ENCODE assay signal across 24 cellular contexts in genomic region chr13:24185591-24186232, GRCh38. TPM values are rescaled to one million over a fixed set of nuclear protein-coding genes. Genes with fewer than 3 reads are reported as not detected.
DNase-seq lines count a peak whose midpoint lies in the region; ATAC-seq, FAIRE-seq and TF ChIP-seq lines count a peak whose summit lies in the region.
"Had no signal": no experiment of that assay in that cellular context is flagged by ENCODE, and none has a peak within 500 bp of the region (broad histone marks: within the 10 kb centered on the region; RNA-seq: fewer than 3 reads in every experiment).

No MANE protein-coding gene starts in this region.

- no peaks in the 10 kb centered on the region for H3K27me3 ChIP-seq in right cardiac atrium (ENCODE audit: control insufficient read depth, insufficient read depth)
- no peaks in the 10 kb centered on the region for H3K27me3 ChIP-seq in HepG2 (ENCODE audit: control insufficient read depth in 1 of 2, insufficient read depth in 2 of 2, low read length in 2 of 2)
- H3K27me3 ChIP-seq in sigmoid colon, result no peaks in the 10 kb centered on the region
- H3K27me3 ChIP-seq in Karpas-422 (ENCODE audit: low read length), result no peaks in the 10 kb centered on the region
- H3K27me3 ChIP-seq: BLaER1 treated with 17β-estradiol and CSF1 and Interleukin-3, amounts not matched to agents 10 nM and 100 nM; cardiac muscle cell; dorsolateral prefrontal cortex; upper lobe of right lung had no signal

- CTCF ChIA-PET in HepG2 (lab: Yijun Ruan, JAX; ENCODE audit: low intra/inter-chr PET ratio, low total read pairs), result no interaction called here

- intact Hi-C loops in right cardiac atrium (cut with DNase I) (no loop called here), left cardiac atrium (cut with DNase I) (no loop called here), HepG2 (cut with micrococcal nuclease; ENCODE audit: unreplicated experiment) (loop anchor here (2.0 kb wide), 1 partner anchor 35 kb away; no protein-coding TSS in a partner anchor), sigmoid colon (cut with DNase I) (no loop called here)

- H3K9me2 ChIP-seq in Karpas-422 (replicated peaks; ENCODE audit: insufficient read depth, low read length), result no peaks in the 10 kb centered on the region

- no peak overlapping the region for H3K27ac ChIP-seq in right cardiac atrium (ENCODE audit: low read length)
- H3K27ac ChIP-seq in HepG2 (ENCODE audit: extremely low read length, insufficient read depth, low read length), result peak overlapping the region; percentile 98
- no peak overlapping the region for H3K27ac ChIP-seq in sigmoid colon
- H3K27ac ChIP-seq in Karpas-422 (ENCODE audit: low read length), result no peak overlapping the region
- H3K27ac ChIP-seq: BLaER1 treated with 17β-estradiol and CSF1 and Interleukin-3, amounts not matched to agents 10 nM and 100 nM; cardiac muscle cell; upper lobe of right lung had no signal

- H4K20me1 ChIP-seq in HepG2 (ENCODE audit: insufficient read depth, low read length), result no peaks in the 10 kb centered on the region
- H4K20me1 ChIP-seq in Karpas-422 (ENCODE audit: insufficient read depth, low read depth, low read length), result no peaks in the 10 kb centered on the region
- H4K20me1 ChIP-seq: BLaER1 treated with 17β-estradiol and CSF1 and Interleukin-3, amounts not matched to agents 10 nM and 100 nM had no signal

- peak overlapping the region; percentile 87 for H3K4me2 ChIP-seq in HepG2 (ENCODE audit: low read depth, low read length)
- no peak overlapping the region for H3K4me2 ChIP-seq in Karpas-422 (ENCODE audit: low read depth, low read length, poor library complexity, severe bottlenecking)
- H3K4me2 ChIP-seq: BLaER1 treated with 17β-estradiol and CSF1 and Interleukin-3, amounts not matched to agents 10 nM and 100 nM had no signal

- FAIRE-seq in HepG2 (lab: Jason Lieb, UNC), result no peak
- FAIRE-seq: A549, GM19239 had no signal

- DNase-seq in right cardiac atrium, result peak in 1 of 3 donors; percentile 47
- no peak for DNase-seq in left cardiac atrium
- DNase-seq in cardiac fibroblast (ENCODE audit: low read depth in 2 of 2), result peak; percentile 22 to 80
- DNase-seq in HepG2 (ENCODE audit: low spot score), result no peak
- DNase-seq in sigmoid colon, result no peak
- no peak for DNase-seq in Karpas-422
- DNase-seq: activated CD8-positive, alpha-beta memory T cell treated with anti-CD3 and anti-CD28 coated beads for 24 hours; activated naive CD8-positive, alpha-beta T cell treated with anti-CD3 and anti-CD28 coated beads for 36 hours; activated T-cell treated with anti-CD3 and anti-CD28 coated beads, Interleukin-2, amount 50 U/mL, for 4 hours; dorsolateral prefrontal cortex; GOT3; left ventricle myocardium superior; NCI-H1694; NCI-H2171 treated with DMSO at 0.1 percent for 48 hours; NCI-H526 treated with DMSO at 0.1 percent for 48 hours; stimulated activated CD8-positive, alpha-beta memory T cell treated with anti-CD3 and anti-CD28 coated beads, Interleukin-4, amount 100 ng/mL, for 48 hours; T1000; upper lobe of right lung had no signal

- POLR2A ChIA-PET in HepG2 (lab: Yijun Ruan, JAX), result interaction anchor here (3.2 to 5.0 kb wide), 2 partner anchors 25 to 32 kb away, joined by 17 to 45 read pairs; partner anchors contain the start of gene SPATA13

- no TSS peak for BruUV-seq in HepG2 (replicated peaks; lab: Mats Ljungman, UMichigan)

- H2AFZ ChIP-seq in HepG2 (ENCODE audit: low read length), result no peak overlapping the region
- H2AFZ ChIP-seq in Karpas-422 (ENCODE audit: low read length), result no peak overlapping the region

- H3K36me3 ChIP-seq in HepG2 (replicated peaks in 1 of 2; ENCODE audit: control insufficient read depth in 1 of 2, insufficient read depth in 2 of 2, low read length in 2 of 2) (no peaks in the 10 kb centered on the region), sigmoid colon (no peaks in the 10 kb centered on the region), Karpas-422 (ENCODE audit: insufficient read depth, low read length) (no peaks in the 10 kb centered on the region)
- H3K36me3 ChIP-seq: cardiac muscle cell, upper lobe of right lung had no signal

- H3K9me3 ChIP-seq in right cardiac atrium (ENCODE audit: control insufficient read depth, low read length), result no peaks in the 10 kb centered on the region
- H3K9me3 ChIP-seq in HepG2 (ENCODE audit: low read length), result no peaks in the 10 kb centered on the region
- no peaks in the 10 kb centered on the region for H3K9me3 ChIP-seq in sigmoid colon
- no peaks in the 10 kb centered on the region for H3K9me3 ChIP-seq in Karpas-422 (ENCODE audit: low read length)
- H3K9me3 ChIP-seq: A549, upper lobe of right lung had no signal

- no peak for TF ChIP-seq POLR2A in HepG2 (IDR thresholded peaks at IDR 0.05; ENCODE audit: insufficient read depth in 1 of 2, low read depth in 2 of 2, low read length in 2 of 2)
- TF ChIP-seq POLR2A in sigmoid colon (IDR thresholded peaks at IDR 0.05), result no peak

- no peak for TF ChIP-seq CTCF in cardiac fibroblast (IDR thresholded peaks at IDR 0.05; ENCODE audit: low read depth, low read length)
- TF ChIP-seq CTCF in HepG2 (CRISPR knock-in tag; IDR thresholded peaks at IDR 0.05), result no peak
- TF ChIP-seq CTCF in sigmoid colon (IDR thresholded peaks at IDR 0.05), result no peak

- H3K4me3 ChIP-seq in right cardiac atrium (ENCODE audit: low read length) (no peak overlapping the region), cardiac fibroblast (replicated peaks in 1 of 2; ENCODE audit: low read depth in 2 of 2, low read length in 2 of 2) (no peak overlapping the region), HepG2 (replicated peaks in 1 of 3; ENCODE audit: insufficient read depth in 1 of 3, low read depth in 2 of 3, low read length in 3 of 3) (peak overlapping the region in 2 of 3 experiments; percentile 48 to 71; a peak in 2 of 6 replicates), sigmoid colon (no peak overlapping the region), Karpas-422 (ENCODE audit: low read length) (no peak overlapping the region)
- H3K4me3 ChIP-seq: A549; BLaER1 treated with 17β-estradiol and CSF1 and Interleukin-3, amounts not matched to agents 10 nM and 100 nM; cardiac muscle cell; dorsolateral prefrontal cortex; upper lobe of right lung had no signal

- 84% methylated on average over 7 of the region's 7 CpGs for WGBS in right cardiac atrium
- WGBS in HepG2 (ENCODE audit: low lambda C conversion rate), result 97% methylated on average over 7 of the region's 7 CpGs
- 90 to 95% methylated on average over 7 of the region's 7 CpGs for WGBS in sigmoid colon, 2 donors

- H3K4me1 ChIP-seq in right cardiac atrium (ENCODE audit: control insufficient read depth, insufficient read depth, low read length), result peaks cover 2% of the 10 kb centered on the region
- peaks cover 64% of the 10 kb centered on the region for H3K4me1 ChIP-seq in HepG2 (ENCODE audit: insufficient read depth, low read length)
- peaks cover 0 to 7% (median 0%) of the 10 kb centered on the region in 4 donors for H3K4me1 ChIP-seq in sigmoid colon
- H3K4me1 ChIP-seq in Karpas-422 (ENCODE audit: low read length), result no peaks in the 10 kb centered on the region
- H3K4me1 ChIP-seq: upper lobe of right lung had no signal

- in situ Hi-C loops in HepG2 (cut with HindIII; ENCODE audit: extremely low pct_ligation_motif_present, low pct_unique_long_range_greater_than_20kb), result no loop called here

- H3K9ac ChIP-seq in HepG2 (ENCODE audit: insufficient read depth, low read depth, low read length) (no peak overlapping the region), Karpas-422 (ENCODE audit: low read length) (no peak overlapping the region)
- H3K9ac ChIP-seq: BLaER1 treated with 17β-estradiol and CSF1 and Interleukin-3, amounts not matched to agents 10 nM and 100 nM had no signal

- no peak for TF ChIP-seq EP300 in HepG2 (IDR thresholded peaks at IDR 0.05; ENCODE audit: low read depth in 2 of 2, low read length in 2 of 2)
- no peak for TF ChIP-seq EP300 in HepG2 (CRISPR knock-in tag; IDR thresholded peaks at IDR 0.05; ENCODE audit: borderline replicate concordance)
- TF ChIP-seq EP300 in sigmoid colon (IDR thresholded peaks at IDR 0.05), result no peak

- H3K79me2 ChIP-seq in HepG2 (ENCODE audit: insufficient read depth, low read length) (peaks cover 51% of the 10 kb centered on the region), Karpas-422 (ENCODE audit: low read length) (no peaks in the 10 kb centered on the region)

- peak; percentile 25 to 43 for ATAC-seq in right cardiac atrium
- ATAC-seq in left cardiac atrium, result no peak
- ATAC-seq in HepG2, result no peak
- ATAC-seq in SK-N-SH treated with all-trans-retinoic acid at 6 μM for 48 hours, result no peak
- ATAC-seq in GM19455 (IDR thresholded peaks at IDR 0.05; ENCODE audit: unreplicated experiment), result no peak
- ATAC-seq: A549; activated T-cell treated with anti-CD3 and anti-CD28 coated beads, Interleukin-2, amount 50 U/mL, for 4 hours; left ventricle myocardium superior; upper lobe of right lung had no signal

- TF ChIP-seq RAD21 in HepG2 (CRISPR knock-in tag; IDR thresholded peaks at IDR 0.05), result no peak

RNA-seq across cellular contexts. Expression of gene SPATA13, which starts 25.2 kb away (rescaled TPM):
- 10 to 100 TPM in 2 of 4 donors, 1 to 10 TPM in 2; 8.8 to 10.6 (median 9.6) TPM for total RNA-seq in right cardiac atrium
- polyA plus RNA-seq in right cardiac atrium, result 8.7 TPM
- total RNA-seq in left cardiac atrium, result 10 to 100 TPM in 1 of 2 donors, 1 to 10 TPM in 1; 9.0 to 11.2 TPM
- total RNA-seq in HepG2 (2016; rRNA removed; fragmentation: Illumina TruSeq; extraction: Trizol), result 11.3 and 13.7 TPM in 2 replicates
- total RNA-seq in HepG2 (2016; cell fraction: cytosol; rRNA removed; fragmentation: Illumina TruSeq; extraction: Trizol; ENCODE audit: low read depth), result 11.8 and 12.8 TPM in 2 replicates
- 10.7 and 11.9 TPM in 2 replicates for total RNA-seq in HepG2 (2016; cell fraction: insoluble cytoplasmic fraction; rRNA removed; fragmentation: Illumina TruSeq; extraction: Trizol)
- total RNA-seq in HepG2 (2016; cell fraction: membrane; rRNA removed; fragmentation: Illumina TruSeq; extraction: Trizol), result 14.0 and 14.4 TPM in 2 replicates
- total RNA-seq in HepG2 (2016; cell fraction: nucleus; rRNA removed; fragmentation: Illumina TruSeq; extraction: Trizol), result 14.8 and 20.6 TPM in 2 replicates
- 11.9 and 14.2 TPM in 2 replicates for polyA plus RNA-seq in HepG2 (2011; rRNA removed)
- 7.6 and 7.8 TPM in 2 replicates for polyA plus RNA-seq in HepG2 (2011; cell fraction: cytosol; rRNA removed)
- 16.9 and 19.6 TPM in 2 replicates for polyA plus RNA-seq in HepG2 (2011; cell fraction: nucleus; rRNA removed)
- polyA plus RNA-seq in HepG2 (2012), result 9.0 and 12.6 TPM in 2 replicates
- 0.14 and 0.44 TPM in 2 replicates for polyA plus RNA-seq in HepG2 (2016; cell fraction: cytosol; fragmentation: Illumina TruSeq; extraction: Trizol; ENCODE audit: low read depth)
- polyA plus RNA-seq in HepG2 (2016; cell fraction: insoluble cytoplasmic fraction; fragmentation: Illumina TruSeq; extraction: Trizol; ENCODE audit: low read depth), result 8.3 and 9.4 TPM in 2 replicates
- polyA plus RNA-seq in HepG2 (2016; cell fraction: membrane; fragmentation: Illumina TruSeq; extraction: Trizol; ENCODE audit: low read depth), result 1.0 and 1.1 TPM in 2 replicates
- 19.2 and 24.3 TPM in 2 replicates for polyA plus RNA-seq in HepG2 (2016; cell fraction: nucleus; fragmentation: Illumina TruSeq; extraction: Trizol; ENCODE audit: insufficient read depth, low read depth)
- polyA minus RNA-seq in HepG2 (2011; rRNA and poly(A)+ RNA removed; ENCODE audit: low replicate concordance), result 7.6 and 24.7 TPM in 2 replicates
- polyA minus RNA-seq in HepG2 (2011; cell fraction: cytosol; rRNA and poly(A)+ RNA removed), result 12.2 and 13.8 TPM in 2 replicates
- polyA minus RNA-seq in HepG2 (2011; cell fraction: nucleus; rRNA and poly(A)+ RNA removed), result 33.6 and 33.8 TPM in 2 replicates
- total RNA-seq in sigmoid colon, result 10 to 100 TPM; 16.1 to 29.4 (median 21.7) TPM
- 10 to 100 TPM; 15.6 to 20.6 (median 18.1) TPM for polyA plus RNA-seq in sigmoid colon
- total RNA-seq in Karpas-422 (2014; rRNA removed; shearing (Covaris generic); ENCODE audit: low replicate concordance), result 1.7 and 2.1 TPM in 2 replicates

Comparison
In these comparisons a context has a peak if more than half of its experiments do, and no peak if none do; other contexts are left out.
1. ATAC-seq: peak in right cardiac atrium (2 of 2); none in left cardiac atrium (0 of 2), HepG2 (single experiment), SK-N-SH treated with all-trans-retinoic acid at 6 μM for 48 hours (single experiment) and GM19455 (single experiment).
2. DNase-seq: peak in cardiac fibroblast (2 of 2); none in left cardiac atrium (single experiment), HepG2 (single experiment), sigmoid colon (single experiment) and Karpas-422 (single experiment).
3. H3K4me3 ChIP-seq: peak in HepG2 (2 of 3); none in right cardiac atrium (single experiment), cardiac fibroblast (0 of 2), sigmoid colon (0 of 4) and Karpas-422 (single experiment).